28 cellular contexts compared by ENCODE assay signal in the genomic region with DNA sequence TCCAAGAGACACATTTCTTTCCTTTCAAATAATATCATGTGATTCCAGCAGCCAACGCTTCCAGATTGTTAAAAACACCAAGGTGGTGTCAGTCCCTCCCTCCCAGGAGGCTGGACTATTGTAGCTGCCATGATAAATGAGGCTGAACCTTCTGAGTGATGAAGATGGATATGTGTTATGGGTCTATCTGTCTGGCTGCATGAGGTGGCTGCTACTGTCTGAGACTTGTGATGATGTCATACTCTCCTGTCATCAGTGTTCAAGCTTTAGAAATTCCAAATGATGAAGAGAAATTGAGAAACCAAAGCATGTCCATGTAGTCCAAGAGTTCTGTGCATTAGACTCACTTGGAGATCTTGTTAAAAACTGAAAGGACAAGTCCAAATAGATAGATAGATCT.
"Had no signal": no experiment of that assay in that cellular context is flagged by ENCODE, and none has a peak within 500 bp of the region (broad histone marks: within the 10 kb centered on the region; RNA-seq: fewer than 3 reads in every experiment).

No MANE protein-coding gene starts in this region.

- ATAC-seq: activated T-cell treated with anti-CD3 and anti-CD28 coated beads, Interleukin-2, amount 50 U/mL, for 72 hours; effector memory CD8-positive, alpha-beta T cell; WTC11 had no signal

- H3K36me3 ChIP-seq: esophagus squamous epithelium had no signal

- H3K27ac ChIP-seq: epithelial cell of prostate, esophagus squamous epithelium, VCaP had no signal

- H3K9me3 ChIP-seq: esophagus squamous epithelium had no signal

- FAIRE-seq: colon, frontal cortex, TTC549 had no signal

- H3K4me3 ChIP-seq: esophagus squamous epithelium had no signal

- DNase-seq: activated CD4-positive, alpha-beta memory T cell treated with anti-CD3 and anti-CD28 coated beads, Interleukin-2, amount 10 ng/mL, durations not matched to agents 7 days and 5 days; activated CD4-positive, alpha-beta T cell treated with anti-CD3 and anti-CD28 coated beads for 1 hour; activated CD4-positive, alpha-beta T cell treated with anti-CD3 and anti-CD28 coated beads for 4 hours; activated CD4-positive, alpha-beta T cell treated with anti-CD3 and anti-CD28 coated beads, Interleukin-2, amount 10 ng/mL, durations not matched to agents 7 days and 5 days; activated CD4-positive, alpha-beta T cell treated with anti-CD3 and anti-CD28 coated beads, Interleukin-2, amount 50 U/mL, for 4 hours; activated CD8-positive, alpha-beta memory T cell treated with anti-CD3 and anti-CD28 coated beads, Interleukin-2, amount 50 U/mL, for 48 hours; activated gamma-delta T cell; activated naive CD4-positive, alpha-beta T cell; activated naive CD4-positive, alpha-beta T cell treated with anti-CD3 and anti-CD28 coated beads, Interleukin-2, amount 50 U/mL, for 16 hours; activated T-cell treated with anti-CD3 and anti-CD28 coated beads for 4 hours; activated T-cell treated with anti-CD3 and anti-CD28 coated beads, Interleukin-2, amount 50 U/mL, for 24 hours; activated T-cell treated with anti-CD3 and anti-CD28 coated beads, Interleukin-2, amount 50 U/mL, for 72 hours; amniotic stem cell; caudate nucleus; cortex of kidney; dermis blood vessel endothelial cell; effector CD4-positive, alpha-beta T cell; effector memory CD8-positive, alpha-beta T cell; esophagus squamous epithelium; head of caudate nucleus; T-helper 1 cell; T-helper 2 cell had no signal

- H3K27me3 ChIP-seq: esophagus squamous epithelium had no signal
